16 cellular contexts compared by ENCODE assay signal in genomic region chr4:73098713-73099112, GRCh38.
"Had no signal": no experiment of that assay in that cellular context is flagged by ENCODE, and none has a peak within 500 bp of the region (broad histone marks: within the 10 kb centered on the region; RNA-seq: fewer than 3 reads in every experiment).

No MANE protein-coding gene starts in this region.

- H3K4me3 ChIP-seq: mucosa of descending colon, ovary, psoas muscle, tibial artery had no signal

- H3K36me3 ChIP-seq: ovary had no signal

- H3K27me3 ChIP-seq: brain microvascular endothelial cell, ovary, tibial artery had no signal

- ATAC-seq: mucosa of descending colon; naive thymus-derived CD8-positive, alpha-beta T cell had no signal

- H3K4me3 Mint-ChIP-seq: activated T-helper 1 cell treated with anti-CD3 and anti-CD28 coated beads, Interleukin-12 subunit alpha, Interleukin-12 subunit beta, Interleukin-2, Interleukin-4 antibody, amounts not matched to agents 30 ng/mL and 10 ng/mL and 1 ng/mL, durations not matched to agents 14 hours and 24 hours and 36 hours; T-cell had no signal

- H3K9me3 Mint-ChIP-seq: activated T-helper 1 cell treated with anti-CD3 and anti-CD28 coated beads, Interleukin-12 subunit alpha, Interleukin-12 subunit beta, Interleukin-2, Interleukin-4 antibody, amounts not matched to agents 30 ng/mL and 10 ng/mL and 1 ng/mL, durations not matched to agents 14 hours and 24 hours and 36 hours; naive thymus-derived CD8-positive, alpha-beta T cell; T-cell had no signal

- H3K27ac ChIP-seq: brain microvascular endothelial cell, ovary, psoas muscle, tibial artery had no signal

- H3K27me3 Mint-ChIP-seq: naive thymus-derived CD8-positive, alpha-beta T cell; T-cell had no signal

- H3K4me1 ChIP-seq: psoas muscle, tibial artery had no signal

- H3K9me3 ChIP-seq: mucosa of descending colon, ovary, psoas muscle, tibial artery had no signal

- DNase-seq: activated CD4-positive, alpha-beta T cell treated with anti-CD3 and anti-CD28 coated beads, Interleukin-2, amount 50 U/mL, for 1 hour; aorta; brain microvascular endothelial cell; cerebellar nuclear complex; cortex of kidney; effector CD8-positive, alpha-beta T cell; mesenchymal stem cell; mucosa of descending colon; naive thymus-derived CD8-positive, alpha-beta T cell; ovary; psoas muscle; stimulated activated naive CD4-positive, alpha-beta T cell; T-cell; T-helper 9 cell; tibial artery had no signal
